20 cellular contexts compared by ENCODE assay signal in genomic region chr13:29493796-29494195, GRCh38.
A peak's percentile ranks its signal among the peaks of the same experiment; 100 is the strongest.
DNase-seq lines count a peak whose midpoint lies in the region; ATAC-seq and TF ChIP-seq lines count a peak whose summit lies in the region.
"Had no signal": no experiment of that assay in that cellular context is flagged by ENCODE, and none has a peak within 500 bp of the region (broad histone marks: within the 10 kb centered on the region; RNA-seq: fewer than 3 reads in every experiment).

No MANE protein-coding gene starts in this region.

- no peak overlapping the region for H2BK5ac ChIP-seq in neuronal stem cell (ENCODE audit: low read length)

- H4K20me1 ChIP-seq in PC-9 (ENCODE audit: insufficient read depth): no peaks in the 10 kb centered on the region

- H2BK120ac ChIP-seq in neuronal stem cell (ENCODE audit: low read depth, low read length): no peak overlapping the region

- no peak for TF ChIP-seq CTCF in PC-9 (conservative IDR thresholded peaks at IDR 0.05)
- no peak for TF ChIP-seq CTCF in epithelial cell of esophagus (IDR thresholded peaks at IDR 0.05; ENCODE audit: insufficient read depth, low read depth, low read length, missing control alignments)
- no peak for TF ChIP-seq CTCF in upper lobe of right lung (IDR thresholded peaks at IDR 0.05)

- H3K4ac ChIP-seq in neuronal stem cell (ENCODE audit: low read length): no peak overlapping the region

- POLR2A ChIA-PET in PC-9 (lab: Charles Lee; ENCODE audit: unreplicated experiment): no interaction called here

- H3K27ac ChIP-seq in PC-9: no peak overlapping the region
- no peak overlapping the region for H3K27ac ChIP-seq in upper lobe of right lung
- H3K27ac ChIP-seq in neuronal stem cell (replicated peaks; ENCODE audit: low read length): no peak overlapping the region
- H3K27ac ChIP-seq: 22Rv1; BLaER1 treated with 17β-estradiol and CSF1 and Interleukin-3, amounts not matched to agents 10 nM and 100 nM had no signal

- WGBS in neuronal stem cell (ENCODE audit: extremely low coverage in 2 of 2, insufficient read length in 2 of 2, insufficient replicate concordance in 1 of 2), 2 donors: no CpG with 5 or more reads among the region's 4 CpGs

- H3K4me1 ChIP-seq in PC-9 (replicated peaks; ENCODE audit: insufficient read depth) (no peaks in the 10 kb centered on the region; the same call in 1 of the 2 replicates), upper lobe of right lung (peaks cover 10% of the 10 kb centered on the region), neuronal stem cell (ENCODE audit: control insufficient read depth in 2 of 2, insufficient read depth in 1 of 2, low read depth in 1 of 2, low read length in 2 of 2) (peaks cover 10 to 11% of the 10 kb centered on the region in 2 donors)
- H3K4me1 ChIP-seq: Caco-2, HAP-1 had no signal

- CTCF ChIA-PET in PC-9 (lab: Charles Lee): no interaction called here

- H3K14ac ChIP-seq in neuronal stem cell (ENCODE audit: low read length): no peak overlapping the region

- ATAC-seq in upper lobe of right lung: no peak
- no peak for ATAC-seq in GM21717 (IDR thresholded peaks at IDR 0.05; ENCODE audit: unreplicated experiment)

- H3K4me3 ChIP-seq in PC-9: no peak overlapping the region
- no peak overlapping the region for H3K4me3 ChIP-seq in epithelial cell of esophagus (ENCODE audit: low read length)
- H3K4me3 ChIP-seq in upper lobe of right lung: no peak overlapping the region
- no peak overlapping the region for H3K4me3 ChIP-seq in neuronal stem cell (ENCODE audit: low read length in 2 of 2)
- H3K4me3 ChIP-seq: BLaER1 treated with 17β-estradiol and CSF1 and Interleukin-3, amounts not matched to agents 10 nM and 100 nM; HAP-1 had no signal

- no peak overlapping the region for H4K8ac ChIP-seq in neuronal stem cell (ENCODE audit: low read depth, low read length)

- H3K9ac ChIP-seq in neuronal stem cell (ENCODE audit: low read depth, low read length, poor library complexity): no peak overlapping the region
- H3K9ac ChIP-seq: BLaER1 treated with 17β-estradiol and CSF1 and Interleukin-3, amounts not matched to agents 10 nM and 100 nM had no signal

- H3K9me2 ChIP-seq in PC-9 (ENCODE audit: insufficient read depth): no peaks in the 10 kb centered on the region

- H4K91ac ChIP-seq in neuronal stem cell (ENCODE audit: low read depth, low read length, poor library complexity): no peak overlapping the region

- 0 out of 2 replicates have a peak, but pooled peaks cover 3% of the 10 kb centered on the region for H3F3A ChIP-seq in PC-9 (ENCODE audit: insufficient read depth, low read depth)

- peak; percentile 11 for DNase-seq in activated CD4-positive, CD25-positive, alpha-beta regulatory T cell treated with anti-CD3 and anti-CD28 coated beads, Interleukin-2, amount 50 U/mL, for 72 hours
- DNase-seq in activated CD4-positive, CD25-positive, alpha-beta regulatory T cell (lab: John Stamatoyannopoulos, UW): no peak
- DNase-seq in PC-9 (no peak), epithelial cell of esophagus (ENCODE audit: low read depth) (peak; percentile 19), upper lobe of right lung (peak; percentile 3), neuronal stem cell (ENCODE audit: low spot score) (no peak), NCI-H2196 treated with DMSO at 0.1 percent for 48 hours (lab: John Stamatoyannopoulos, UW; ENCODE audit: unreplicated experiment) (no peak)
- DNase-seq: BE2C; Caco-2; CD4-positive, alpha-beta memory T cell; DMS 273 treated with DMSO at 0.1 percent for 48 hours; DMS79; EL; GF-D8; GOT3; HFFc6 had no signal

- BruUV-seq in PC-9 (replicated peaks; lab: Mats Ljungman, UMichigan): no TSS peak

- H3K79me1 ChIP-seq in neuronal stem cell (ENCODE audit: low read depth, low read length): no peaks in the 10 kb centered on the region

- H3K4me2 ChIP-seq in PC-9: 0 out of 2 replicates have a peak overlapping the region, but pooled peaks have one; percentile 3
- no peak overlapping the region for H3K4me2 ChIP-seq in neuronal stem cell (ENCODE audit: insufficient read depth, low read length, poor library complexity, severe bottlenecking)
- H3K4me2 ChIP-seq: BLaER1 treated with 17β-estradiol and CSF1 and Interleukin-3, amounts not matched to agents 10 nM and 100 nM had no signal

- H3K79me2 ChIP-seq in PC-9 (ENCODE audit: low read depth): no peaks in the 10 kb centered on the region

- intact Hi-C loops in PC-9 (cut with micrococcal nuclease; ENCODE audit: unreplicated experiment): no loop called here
- intact Hi-C loops in upper lobe of right lung (cut with DNase I): no loop called here

- H3K9me3 ChIP-seq in PC-9 (ENCODE audit: insufficient read depth, low read depth) (no peaks in the 10 kb centered on the region), upper lobe of right lung (no peaks in the 10 kb centered on the region), neuronal stem cell (replicated peaks in 1 of 2; ENCODE audit: control insufficient read depth in 2 of 2, insufficient read depth in 1 of 2, low read depth in 1 of 2, low read length in 2 of 2) (peaks cover 0 to 3% of the 10 kb centered on the region in 2 donors)
- H3K9me3 ChIP-seq: BE2C; BLaER1 treated with 17β-estradiol and CSF1 and Interleukin-3, amounts not matched to agents 10 nM and 100 nM; Caco-2; HAP-1 had no signal

- H3K23ac ChIP-seq in neuronal stem cell (ENCODE audit: low read depth, low read length, poor library complexity): no peak overlapping the region

- H2BK12ac ChIP-seq in neuronal stem cell (ENCODE audit: low read length): no peak overlapping the region

- H3K36me3 ChIP-seq in PC-9 (ENCODE audit: low read depth) (no peaks in the 10 kb centered on the region), upper lobe of right lung (no peaks in the 10 kb centered on the region), neuronal stem cell (replicated peaks in 1 of 2; ENCODE audit: control insufficient read depth in 2 of 2, insufficient read depth in 2 of 2, low read length in 2 of 2) (no peaks in the 10 kb centered on the region)
- H3K36me3 ChIP-seq: BE2C; BLaER1 treated with 17β-estradiol and CSF1 and Interleukin-3, amounts not matched to agents 10 nM and 100 nM; HAP-1 had no signal

- no peak overlapping the region for H2BK15ac ChIP-seq in neuronal stem cell (ENCODE audit: low read length)

- no peak overlapping the region for H2AK5ac ChIP-seq in neuronal stem cell (ENCODE audit: low read depth, low read length)

- H3K18ac ChIP-seq in neuronal stem cell (ENCODE audit: low read length): no peak overlapping the region

- H2AFZ ChIP-seq in PC-9 (no peak overlapping the region), neuronal stem cell (ENCODE audit: low read length) (no peak overlapping the region)

- H3K27me3 ChIP-seq in PC-9 (ENCODE audit: insufficient read depth, low read depth) (peaks cover 2% of the 10 kb centered on the region; the same call in 1 of the 2 replicates), upper lobe of right lung (peaks cover 13% of the 10 kb centered on the region), neuronal stem cell (ENCODE audit: control insufficient read depth in 3 of 3, insufficient read depth in 3 of 3, low read depth in 1 of 3, low read length in 3 of 3) (peaks cover 0 to 5% (median 2%) of the 10 kb centered on the region in 3 experiments)
- H3K27me3 ChIP-seq: BE2C; BLaER1 treated with 17β-estradiol and CSF1 and Interleukin-3, amounts not matched to agents 10 nM and 100 nM had no signal

Comparison
In these comparisons a context has a peak if more than half of its experiments do, and no peak if none do; other contexts are left out.
1. DNase-seq: peak in activated CD4-positive, CD25-positive, alpha-beta regulatory T cell treated with anti-CD3 and anti-CD28 coated beads, Interleukin-2, amount 50 U/mL, for 72 hours (single experiment), epithelial cell of esophagus (single experiment) and upper lobe of right lung (single experiment); none in activated CD4-positive, CD25-positive, alpha-beta regulatory T cell (0 of 4), PC-9 (0 of 2), neuronal stem cell (single experiment) and NCI-H2196 treated with DMSO at 0.1 percent for 48 hours (single experiment).